19 cellular contexts compared by ENCODE assay signal in the genomic region with DNA sequence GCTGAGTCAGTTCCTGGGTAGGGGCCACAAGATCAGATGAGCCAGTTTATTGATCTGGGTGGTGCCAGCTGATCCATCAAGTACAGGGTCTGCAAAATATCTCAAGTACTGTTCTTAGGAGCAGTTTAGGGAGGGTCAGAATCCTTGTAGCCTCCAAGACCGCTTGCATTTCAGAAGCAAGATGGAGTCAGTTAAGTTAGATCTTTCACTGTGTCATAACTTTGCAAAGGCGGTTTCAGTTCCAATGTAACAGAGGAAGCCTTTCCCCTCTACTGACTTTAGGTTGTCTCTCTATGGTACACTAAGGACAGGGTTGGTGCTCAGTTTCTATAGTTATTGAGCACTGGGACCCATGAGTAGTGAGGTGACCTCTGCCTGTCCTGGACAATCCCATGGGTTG.
DNase-seq lines count a peak whose midpoint lies in the region; ATAC-seq and TF ChIP-seq lines count a peak whose summit lies in the region.
"Had no signal": no experiment of that assay in that cellular context is flagged by ENCODE, and none has a peak within 500 bp of the region (broad histone marks: within the 10 kb centered on the region; RNA-seq: fewer than 3 reads in every experiment).

No MANE protein-coding gene starts in this region.

- no peak overlapping the region for H3K27ac ChIP-seq in lung (ENCODE audit: low read depth in 1 of 2, low read length in 1 of 2)
- H3K27ac ChIP-seq in GM23248, result no peak overlapping the region

- DNase-seq in AG08396 (ENCODE audit: low spot score), result peak; percentile 1
- DNase-seq in H4 (ENCODE audit: low spot score), result peak; percentile 1
- DNase-seq in germinal center (ENCODE audit: low spot score), result peak; percentile 0
- DNase-seq in lung (ENCODE audit: low spot score), result peak; percentile 27
- DNase-seq in stimulated activated effector memory CD8-positive, alpha-beta T cell treated with anti-CD3 and anti-CD28 coated beads, Interleukin-12 subunit alpha, Interleukin-12 subunit beta, amount 100 ng/mL, for 72 hours (ENCODE audit: low spot score in 2 of 2), result no peak
- no peak for DNase-seq in GM23248
- no peak for DNase-seq in activated gamma-delta T cell (lab: John Stamatoyannopoulos, UW)
- DNase-seq: BE2C; C1 segment of cervical spinal cord; Caco-2; CD4-positive, CD25-positive, alpha-beta regulatory T cell; CD8-positive, alpha-beta memory T cell; DMS153; DMS79; GDM1; GOT3 had no signal

- ATAC-seq in lung (ENCODE audit: insufficient read depth, low FRiP score), result no peak
- no peak for ATAC-seq in stimulated activated effector memory CD8-positive, alpha-beta T cell treated with anti-CD3 and anti-CD28 coated beads, Interleukin-12 subunit alpha, Interleukin-12 subunit beta, amount 100 ng/mL, for 72 hours
- ATAC-seq: HepG2 had no signal

- H3K36me3 Mint-ChIP-seq in stimulated activated effector memory CD8-positive, alpha-beta T cell treated with anti-CD3 and anti-CD28 coated beads, Interleukin-12 subunit alpha, Interleukin-12 subunit beta, amount 100 ng/mL, for 72 hours, result no peaks in the 10 kb centered on the region
- H3K36me3 Mint-ChIP-seq: CD4-positive, CD25-positive, alpha-beta regulatory T cell; CD8-positive, alpha-beta memory T cell; IgD-negative memory B cell had no signal

- H3K79me2 ChIP-seq in GM23248 (ENCODE audit: insufficient read depth), result no peaks in the 10 kb centered on the region

- no peak overlapping the region for H3K4me3 Mint-ChIP-seq in stimulated activated effector memory CD8-positive, alpha-beta T cell treated with anti-CD3 and anti-CD28 coated beads, Interleukin-12 subunit alpha, Interleukin-12 subunit beta, amount 100 ng/mL, for 72 hours
- H3K4me3 Mint-ChIP-seq: CD4-positive, CD25-positive, alpha-beta regulatory T cell; CD8-positive, alpha-beta memory T cell; IgD-negative memory B cell had no signal

- H3K36me3 ChIP-seq in lung (ENCODE audit: control insufficient read depth in 2 of 2, insufficient read depth in 2 of 2, low read length in 2 of 2), result no peaks in the 10 kb centered on the region
- H3K36me3 ChIP-seq in GM23248 (ENCODE audit: low read depth), result no peaks in the 10 kb centered on the region
- H3K36me3 ChIP-seq: BE2C, HAP-1 had no signal

- H3K9ac ChIP-seq in GM23248, result no peak overlapping the region

- in situ Hi-C loops in GM23248 (cut with MboI), result no loop called here

- H3K27ac Mint-ChIP-seq in stimulated activated effector memory CD8-positive, alpha-beta T cell treated with anti-CD3 and anti-CD28 coated beads, Interleukin-12 subunit alpha, Interleukin-12 subunit beta, amount 100 ng/mL, for 72 hours, result no peak overlapping the region
- H3K27ac Mint-ChIP-seq: CD4-positive, CD25-positive, alpha-beta regulatory T cell; CD8-positive, alpha-beta memory T cell; IgD-negative memory B cell had no signal

- no peaks in the 10 kb centered on the region for H3K9me3 ChIP-seq in lung (ENCODE audit: control insufficient read depth in 2 of 2, insufficient read depth in 1 of 2, low read length in 1 of 2)
- H3K9me3 ChIP-seq in GM23248 (ENCODE audit: low read depth), result no peaks in the 10 kb centered on the region
- H3K9me3 ChIP-seq: BE2C, Caco-2, HAP-1 had no signal

- H3K9me2 ChIP-seq in GM23248 (ENCODE audit: insufficient read depth), result no peaks in the 10 kb centered on the region

- H3K4me1 ChIP-seq in lung (ENCODE audit: control insufficient read depth in 2 of 2, insufficient read depth in 2 of 2, low read length in 2 of 2), result no peaks in the 10 kb centered on the region
- no peaks in the 10 kb centered on the region for H3K4me1 ChIP-seq in GM23248 (ENCODE audit: insufficient read depth)
- H3K4me1 ChIP-seq: BE2C, Caco-2, HAP-1 had no signal

- no peak overlapping the region for H3K4me2 ChIP-seq in GM23248 (ENCODE audit: unreplicated experiment)

- no peaks in the 10 kb centered on the region for H4K20me1 ChIP-seq in GM23248 (ENCODE audit: insufficient read depth)

- H3K9me3 Mint-ChIP-seq in stimulated activated effector memory CD8-positive, alpha-beta T cell treated with anti-CD3 and anti-CD28 coated beads, Interleukin-12 subunit alpha, Interleukin-12 subunit beta, amount 100 ng/mL, for 72 hours, result no peaks in the 10 kb centered on the region
- H3K9me3 Mint-ChIP-seq: CD8-positive, alpha-beta memory T cell had no signal

- no peaks in the 10 kb centered on the region for H3F3A ChIP-seq in GM23248 (ENCODE audit: insufficient read depth)

- H2AFZ ChIP-seq in GM23248, result no peak overlapping the region

- H3K4me3 ChIP-seq in lung, result no peak overlapping the region
- H3K4me3 ChIP-seq in GM23248, result no peak overlapping the region
- H3K4me3 ChIP-seq: HAP-1 had no signal

- no peaks in the 10 kb centered on the region for H3K27me3 ChIP-seq in lung (ENCODE audit: control insufficient read depth, insufficient read depth)
- peaks cover 14% of the 10 kb centered on the region; the same call in 1 of the 2 replicates for H3K27me3 ChIP-seq in GM23248 (replicated peaks; ENCODE audit: insufficient read depth)
- H3K27me3 ChIP-seq: BE2C had no signal

- WGBS in lung, 2 donors, result 94 to 98% methylated on average over 2 of the region's 2 CpGs
- WGBS in GM23248 (ENCODE audit: low coverage in 1 of 2, low lambda C conversion rate in 2 of 2, missing lambda C conversion rate in 2 of 2), 2 experiments, result 71 to 81% methylated on average over 2 of the region's 2 CpGs

- no peak for TF ChIP-seq CTCF in lung (IDR thresholded peaks at IDR 0.05; ENCODE audit: control extremely low read depth, extremely low read depth)

- H3K4me1 Mint-ChIP-seq in stimulated activated effector memory CD8-positive, alpha-beta T cell treated with anti-CD3 and anti-CD28 coated beads, Interleukin-12 subunit alpha, Interleukin-12 subunit beta, amount 100 ng/mL, for 72 hours, result no peaks in the 10 kb centered on the region
- H3K4me1 Mint-ChIP-seq: CD4-positive, CD25-positive, alpha-beta regulatory T cell; CD8-positive, alpha-beta memory T cell; IgD-negative memory B cell had no signal

Comparison
In these comparisons a context has a peak if more than half of its experiments do, and no peak if none do; other contexts are left out.
1. DNase-seq: peak in AG08396 (single experiment), H4 (single experiment), germinal center (single experiment) and lung (single experiment); none in stimulated activated effector memory CD8-positive, alpha-beta T cell treated with anti-CD3 and anti-CD28 coated beads, Interleukin-12 subunit alpha, Interleukin-12 subunit beta, amount 100 ng/mL, for 72 hours (0 of 2), GM23248 (single experiment) and activated gamma-delta T cell (single experiment).